ENCODE assay signal across 1 cellular context in genomic region chr12:7439579-7440505, GRCh38.
A peak's percentile ranks its signal among the peaks of the same experiment; 100 is the strongest.
TF ChIP-seq lines count a peak whose summit lies in the region.

No MANE protein-coding gene starts in this region.

TF ChIP-seq in K562, 482 proteins besides CTCF, POLR2A, EP300 and RAD21 (continued from another document and continues in another):
- TF ChIP-seq ZBTB33 (CRISPR knock-in tag; IDR thresholded peaks at IDR 0.05) (no peak), TRIM24 (IDR thresholded peaks at IDR 0.05) (no peak), PRPF4 (IDR thresholded peaks at IDR 0.05; ENCODE audit: insufficient read depth, low read depth, low read length, poor library complexity, severe bottlenecking) (no peak), EWSR1 (IDR thresholded peaks at IDR 0.05; ENCODE audit: borderline replicate concordance, low read depth, partially characterized antibody) (no peak), FUS (optimal IDR thresholded peaks at IDR 0.05; ENCODE audit: low read depth, low read length) (no peak), RBM39 (optimal IDR thresholded peaks at IDR 0.05; ENCODE audit: low read depth, low read length) (no peak), SP2 (IDR thresholded peaks at IDR 0.05; ENCODE audit: extremely low read depth, low read depth, low read length, poor library complexity, severe bottlenecking) (no peak), ZFP30 (CRISPR knock-in tag; IDR thresholded peaks at IDR 0.05; ENCODE audit: borderline replicate concordance) (no peak), LARP7 (IDR thresholded peaks at IDR 0.05) (no peak), RUNX1 (IDR thresholded peaks at IDR 0.05; ENCODE audit: low read depth) (no peak), DNMT1 (IDR thresholded peaks at IDR 0.05) (no peak), SNAPC5 (CRISPR knock-in tag; IDR thresholded peaks at IDR 0.05) (no peak), AFF1 (IDR thresholded peaks at IDR 0.05; ENCODE audit: low read depth in 1 of 2, partially characterized antibody in 2 of 2) (no peak), SMARCA4 (IDR thresholded peaks at IDR 0.05) (no peak), ZNF347 (CRISPR knock-in tag; IDR thresholded peaks at IDR 0.05; ENCODE audit: low read depth) (no peak), CREB1 (IDR thresholded peaks at IDR 0.05) (no peak), CREB1 (CRISPR knock-in tag; IDR thresholded peaks at IDR 0.05) (no peak), ZNF518B (CRISPR knock-in tag; IDR thresholded peaks at IDR 0.05) (no peak), TSHZ1 (CRISPR knock-in tag; IDR thresholded peaks at IDR 0.05) (no peak), FOXK2 (conservative IDR thresholded peaks at IDR 0.05 in 1 of 2, IDR thresholded peaks at IDR 0.05 in 1 of 2; ENCODE audit: low read depth in 2 of 2) (no peak), HNRNPH1 (optimal IDR thresholded peaks at IDR 0.05; ENCODE audit: low read depth, low read length) (no peak), CEBPB (tag; IDR thresholded peaks at IDR 0.05) (no peak), NR3C1 (CRISPR knock-in tag; IDR thresholded peaks at IDR 0.05) (no peak), COPS2 (conservative IDR thresholded peaks at IDR 0.05) (no peak), ZNF592 (IDR thresholded peaks at IDR 0.05) (peak; percentile 50; the same call in 1 of the 2 replicates), ILF3 (IDR thresholded peaks at IDR 0.05; ENCODE audit: borderline replicate concordance) (no peak), ZC3H4 (CRISPR knock-in tag; IDR thresholded peaks at IDR 0.05; ENCODE audit: borderline replicate concordance) (no peak), MEF2A (IDR thresholded peaks at IDR 0.05; ENCODE audit: control insufficient read depth, low read depth, low read length) (no peak), E2F4 (CRISPR knock-in tag; IDR thresholded peaks at IDR 0.05; ENCODE audit: low read depth) (no peak), TAF7 (tag; IDR thresholded peaks at IDR 0.05) (no peak), FIP1L1 (IDR thresholded peaks at IDR 0.05; ENCODE audit: low read depth, low read length, poor library complexity, severe bottlenecking) (no peak), E2F1 (CRISPR knock-in tag; IDR thresholded peaks at IDR 0.05) (no peak), ZNF445 (CRISPR knock-in tag; IDR thresholded peaks at IDR 0.05; ENCODE audit: low read depth) (no peak), ZNF764 (CRISPR knock-in tag; IDR thresholded peaks at IDR 0.05; ENCODE audit: low read depth) (no peak), ZNF24 (IDR thresholded peaks at IDR 0.05) (no peak), FOXJ3 (CRISPR knock-in tag; IDR thresholded peaks at IDR 0.05) (no peak), ZNF507 (tag; conservative IDR thresholded peaks at IDR 0.05) (no peak), SMARCC2 (IDR thresholded peaks at IDR 0.05; ENCODE audit: low read depth) (no peak)
